1 cellular context compared by ENCODE assay signal in genomic region chr19:47135156-47135555, GRCh38.
TF ChIP-seq lines count a peak whose summit lies in the region.

No MANE protein-coding gene starts in this region.

TF ChIP-seq in GM23338, 12 proteins besides CTCF, POLR2A, EP300 and RAD21 (continued from another document):
- no peak for TF ChIP-seq CREB1 (CRISPR knock-in tag; IDR thresholded peaks at IDR 0.05; ENCODE audit: low read depth)
- no peak for TF ChIP-seq POLR2AphosphoS5 (IDR thresholded peaks at IDR 0.05; ENCODE audit: low read depth)
- no peak for TF ChIP-seq REST (IDR thresholded peaks at IDR 0.05; ENCODE audit: unreplicated experiment)
- no peak for TF ChIP-seq ZNF331 (CRISPR knock-in tag; IDR thresholded peaks at IDR 0.05; ENCODE audit: low read depth)
- no peak for TF ChIP-seq NANOG (IDR thresholded peaks at IDR 0.05; ENCODE audit: borderline replicate concordance)
TF ChIP-seq in GM23338: peak in this region for 0.
